In genomic region chr17:74971069-74971841, GRCh38 we compare ENCODE assay signal across 10 cellular contexts. TPM values are rescaled to one million over a fixed set of nuclear protein-coding genes. Genes with fewer than 3 reads are reported as not detected.
DNase-seq lines count a peak whose midpoint lies in the region; ATAC-seq and TF ChIP-seq lines count a peak whose summit lies in the region.
"Had no signal": no experiment of that assay in that cellular context is flagged by ENCODE, and none has a peak within 500 bp of the region (broad histone marks: within the 10 kb centered on the region; RNA-seq: fewer than 3 reads in every experiment).

No MANE protein-coding gene starts in this region.

- no peaks in the 10 kb centered on the region for H3K36me3 Mint-ChIP-seq in dendritic cell treated with granulocyte-macrophage colony-stimulating factor and Interleukin-4, amounts not matched to agents 40 ng/mL and 50 ng/mL, for 4 days (ENCODE audit: low read depth)
- no peaks in the 10 kb centered on the region for H3K36me3 Mint-ChIP-seq in natural killer cell

- H3K9me3 ChIP-seq in heart right ventricle: no peaks in the 10 kb centered on the region

- H3K36me3 ChIP-seq in heart right ventricle (no peaks in the 10 kb centered on the region), urinary bladder (ENCODE audit: insufficient read depth) (no peaks in the 10 kb centered on the region)

- in situ Hi-C loops in KBM-7 (cut with MboI; ENCODE audit: low pct_unique_long_range_greater_than_20kb, low sequenced_read_pairs): no loop called here

- no peak overlapping the region for H3K27ac Mint-ChIP-seq in dendritic cell treated with granulocyte-macrophage colony-stimulating factor and Interleukin-4, amounts not matched to agents 40 ng/mL and 50 ng/mL, for 4 days
- no peak overlapping the region for H3K27ac Mint-ChIP-seq in natural killer cell

- DNase-seq in heart right ventricle (no peak), left cardiac atrium (no peak), natural killer cell (no peak), LoVo (ENCODE audit: low spot score) (no peak), KBM-7 (no peak)
- DNase-seq in activated CD8-positive, alpha-beta memory T cell treated with anti-CD3 and anti-CD28 coated beads, Interleukin-2, amount 50 U/mL, for 4 hours: no peak
- DNase-seq: effector CD8-positive, alpha-beta T cell had no signal

- 48 to 63% methylated on average over 8 of the region's 8 CpGs for WGBS in heart right ventricle, 2 donors
- 79% methylated on average over 8 of the region's 8 CpGs for WGBS in urinary bladder

- H3K27me3 Mint-ChIP-seq in dendritic cell treated with granulocyte-macrophage colony-stimulating factor and Interleukin-4, amounts not matched to agents 40 ng/mL and 50 ng/mL, for 4 days: peaks cover 75% of the 10 kb centered on the region
- H3K27me3 Mint-ChIP-seq in natural killer cell (ENCODE audit: low read depth in 2 of 2): peaks cover 6 to 21% of the 10 kb centered on the region in 2 donors

- peak overlapping the region in 9 of 10 donors; percentile 58 to 90 (median 76) for H3K4me3 ChIP-seq in heart right ventricle
- peak overlapping the region; percentile 67 for H3K4me3 ChIP-seq in urinary bladder (ENCODE audit: low read depth, low read length)

- H3K9me3 Mint-ChIP-seq in dendritic cell treated with granulocyte-macrophage colony-stimulating factor and Interleukin-4, amounts not matched to agents 40 ng/mL and 50 ng/mL, for 4 days: no peaks in the 10 kb centered on the region
- H3K9me3 Mint-ChIP-seq in natural killer cell: no peaks in the 10 kb centered on the region

- no peak for TF ChIP-seq CTCF in heart right ventricle (IDR thresholded peaks at IDR 0.05)
- TF ChIP-seq CTCF in natural killer cell (IDR thresholded peaks at IDR 0.05): no peak

- intact Hi-C loops in heart right ventricle (cut with DNase I): loop anchor here in 1 of 10 donors (10.0 kb wide), 1 partner anchor 144 kb away; no protein-coding TSS in a partner anchor
- intact Hi-C loops in left cardiac atrium (cut with DNase I): no loop called here
- intact Hi-C loops in dendritic cell treated with granulocyte-macrophage colony-stimulating factor and Interleukin-4, amounts not matched to agents 40 ng/mL and 50 ng/mL, for 4 days (cut with micrococcal nuclease): no loop called here
- intact Hi-C loops in natural killer cell (cut with micrococcal nuclease): no loop called here

- peaks cover 6% of the 10 kb centered on the region for H3K4me1 Mint-ChIP-seq in dendritic cell treated with granulocyte-macrophage colony-stimulating factor and Interleukin-4, amounts not matched to agents 40 ng/mL and 50 ng/mL, for 4 days (ENCODE audit: low read depth)
- peaks cover 6% of the 10 kb centered on the region in 2 donors for H3K4me1 Mint-ChIP-seq in natural killer cell

- H3K27ac ChIP-seq in heart right ventricle (peak overlapping the region; percentile 54 to 86 (median 76)), urinary bladder (ENCODE audit: low read depth) (no peak overlapping the region)

- H3K4me1 ChIP-seq in heart right ventricle (peaks cover 5 to 34% (median 22%) of the 10 kb centered on the region in 9 donors), urinary bladder (ENCODE audit: insufficient read depth) (peaks cover 3% of the 10 kb centered on the region)

- peaks cover 0 to 51% (median 0%) of the 10 kb centered on the region in 7 donors for H3K27me3 ChIP-seq in heart right ventricle

- peak overlapping the region; percentile 49 for H3K4me3 Mint-ChIP-seq in dendritic cell treated with granulocyte-macrophage colony-stimulating factor and Interleukin-4, amounts not matched to agents 40 ng/mL and 50 ng/mL, for 4 days
- peak overlapping the region; percentile 64 for H3K4me3 Mint-ChIP-seq in natural killer cell

- ATAC-seq in heart right ventricle (peak in 3 of 8 donors; percentile 26 to 44 (median 37)), left cardiac atrium (no peak), natural killer cell (no peak)

RNA-seq across cellular contexts. Expression of gene HID1, which starts 1.3 kb away (rescaled TPM):
- total RNA-seq in heart right ventricle (10 to 100 TPM in 4 of 10 donors, 1 to 10 TPM in 6; 3.9 to 15.5 (median 9.5) TPM), left cardiac atrium (1 to 10 TPM; 7.4 to 8.2 TPM), natural killer cell (1 to 10 TPM in 2 of 3 donors, under 1 TPM in 1; 0.66 to 9.5 (median 2.8) TPM), urinary bladder (5.7 TPM)
- polyA plus RNA-seq in heart right ventricle (10 to 100 TPM in 1 of 2 donors, 1 to 10 TPM in 1; 8.0 to 23.8 TPM), urinary bladder (13.4 TPM)

RNA-seq across cellular contexts. Expression of gene CDR2L, which starts 16.2 kb away (rescaled TPM):
- total RNA-seq in heart right ventricle: 10 to 100 TPM; 10.8 to 25.3 (median 16.3) TPM
- polyA plus RNA-seq in heart right ventricle: 10 to 100 TPM in 1 of 2 donors, 1 to 10 TPM in 1; 8.5 to 11.9 TPM
- total RNA-seq in left cardiac atrium: 10 to 100 TPM; 13.8 to 15.2 TPM
- under 1 TPM in 2 of 3 donors, not detected in 1; 0.14 to 0.23 TPM for total RNA-seq in natural killer cell
- total RNA-seq in urinary bladder: 4.8 TPM
- 14.2 TPM for polyA plus RNA-seq in urinary bladder

RNA-seq across cellular contexts. Expression of gene OTOP3, which starts 35.6 kb away (rescaled TPM):
- total RNA-seq in heart right ventricle (not detected), left cardiac atrium (not detected), natural killer cell (not detected), urinary bladder (not detected)
- polyA plus RNA-seq in heart right ventricle (not detected), urinary bladder (not detected)
- total RNA-seq: subcutaneous adipose tissue had no signal

RNA-seq across cellular contexts. Expression of gene MRPL58, which starts 41.2 kb away (rescaled TPM):
- total RNA-seq in heart right ventricle (10 to 100 TPM; 43.7 to 64.1 (median 51.7) TPM), left cardiac atrium (10 to 100 TPM; 38.1 to 46.7 TPM), natural killer cell (10 to 100 TPM in 2 of 3 donors, 1 to 10 TPM in 1; 9.0 to 15.7 (median 12.9) TPM), urinary bladder (14.5 TPM)
- polyA plus RNA-seq in heart right ventricle (10 to 100 TPM; 71.8 to 72.3 TPM), urinary bladder (38.7 TPM)

RNA-seq across cellular contexts. Expression of gene OTOP2, which starts 47.2 kb away (rescaled TPM):
- total RNA-seq in heart right ventricle (not detected), left cardiac atrium (not detected), natural killer cell (not detected), urinary bladder (not detected)
- polyA plus RNA-seq in heart right ventricle (not detected), urinary bladder (not detected)
